1 cellular context compared by ENCODE assay signal in genomic region chr3:113214917-113215595, GRCh38.
TF ChIP-seq lines count a peak whose summit lies in the region.

No MANE protein-coding gene starts in this region.

TF ChIP-seq in IMR-90, 13 proteins besides CTCF, POLR2A, EP300 and RAD21 (continued from another document):
- no peak for TF ChIP-seq ELK1 (IDR thresholded peaks at IDR 0.05; ENCODE audit: borderline replicate concordance, low read depth, low read length)
TF ChIP-seq in IMR-90: peak in this region for 1.
